ENCODE assay signal across 10 cellular contexts in genomic region chr4:128354205-128354821, GRCh38.
A peak's percentile ranks its signal among the peaks of the same experiment; 100 is the strongest.
DNase-seq lines count a peak whose midpoint lies in the region; ATAC-seq and TF ChIP-seq lines count a peak whose summit lies in the region.
"Had no signal": no experiment of that assay in that cellular context is flagged by ENCODE, and none has a peak within 500 bp of the region (broad histone marks: within the 10 kb centered on the region; RNA-seq: fewer than 3 reads in every experiment).

No MANE protein-coding gene starts in this region.

- no peak for TF ChIP-seq POLR2A in heart left ventricle (IDR thresholded peaks at IDR 0.05)
- no peak for TF ChIP-seq POLR2A in transverse colon (IDR thresholded peaks at IDR 0.05)

- peak in 2 of 4 donors; percentile 11 to 28 for ATAC-seq in heart left ventricle
- ATAC-seq in Right ventricle myocardium inferior: no peak
- ATAC-seq: effector memory CD8-positive, alpha-beta T cell had no signal

- H3K27ac ChIP-seq in heart left ventricle (peak overlapping the region in 6 of 12 donors; percentile 5 to 55 (median 52)), transverse colon (no peak overlapping the region), ascending aorta (no peak overlapping the region)

- in situ Hi-C loops in transverse colon (cut with MboI; ENCODE audit: low pct_ligation_motif_present in 1 of 4, low pct_unique_long_range_greater_than_20kb in 1 of 4, low sequenced_read_pairs in 3 of 4) (no loop called here), G401 (cut with HindIII; ENCODE audit: low sequenced_read_pairs) (no loop called here)

- 41 to 48% (median 44%) methylated on average over 4 of the region's 4 CpGs for WGBS in heart left ventricle, 4 donors
- 53 to 58% methylated on average over 2 to 4 of the region's 4 CpGs for WGBS in transverse colon (ENCODE audit: low coverage in 1 of 2), 2 donors

- H3K36me3 ChIP-seq in heart left ventricle (no peaks in the 10 kb centered on the region), transverse colon (no peaks in the 10 kb centered on the region), ascending aorta (no peaks in the 10 kb centered on the region)

- no peak for TF ChIP-seq EP300 in transverse colon (IDR thresholded peaks at IDR 0.05; ENCODE audit: low read depth)

- H3K4me3 ChIP-seq in heart left ventricle (no peak overlapping the region), transverse colon (no peak overlapping the region), ascending aorta (no peak overlapping the region)

- no peaks in the 10 kb centered on the region for H3K27me3 ChIP-seq in heart left ventricle
- no peaks in the 10 kb centered on the region for H3K27me3 ChIP-seq in transverse colon
- H3K27me3 ChIP-seq in ascending aorta: no peaks in the 10 kb centered on the region

- peaks cover 0 to 44% (median 23%) of the 10 kb centered on the region in 12 donors for H3K4me1 ChIP-seq in heart left ventricle
- H3K4me1 ChIP-seq in transverse colon: peaks cover 2 to 31% (median 20%) of the 10 kb centered on the region in 4 donors
- no peaks in the 10 kb centered on the region for H3K4me1 ChIP-seq in ascending aorta

- H3K9me3 ChIP-seq in heart left ventricle (no peaks in the 10 kb centered on the region), transverse colon (no peaks in the 10 kb centered on the region), ascending aorta (no peaks in the 10 kb centered on the region)

- intact Hi-C loops in heart left ventricle (cut with DNase I): loop anchor here in 2 of 10 donors (2.0 to 5.0 kb wide), 2 partner anchors 42 to 66 kb away; no protein-coding TSS in a partner anchor
- intact Hi-C loops in Right ventricle myocardium inferior (cut with DNase I): no loop called here
- intact Hi-C loops in transverse colon (cut with DNase I; ENCODE audit: low total_unique reads): no loop called here
- intact Hi-C loops in ascending aorta (cut with DNase I): no loop called here

- TF ChIP-seq CTCF in heart left ventricle (IDR thresholded peaks at IDR 0.05) (no peak), transverse colon (IDR thresholded peaks at IDR 0.05) (no peak), ascending aorta (IDR thresholded peaks at IDR 0.05) (no peak)

- DNase-seq in heart left ventricle: peak in 3 of 5 donors; percentile 24 to 72 (median 37)
- no peak for DNase-seq in Right ventricle myocardium inferior (ENCODE audit: missing footprints)
- DNase-seq in SW480 (ENCODE audit: low spot score): peak; percentile 75
- DNase-seq in iPS-NIHi11 (ENCODE audit: low spot score): peak; percentile 25
- peak; percentile 17 for DNase-seq in transverse colon
- no peak for DNase-seq in activated CD4-positive, alpha-beta T cell treated with anti-CD3 and anti-CD28 coated beads for 48 hours
- no peak for DNase-seq in G401 (ENCODE audit: low spot score)
- DNase-seq in ascending aorta (ENCODE audit: low spot score in 2 of 2): no peak
- DNase-seq: activated B cell treated with CpG ODN at 0.5 μM for 24 hours; effector memory CD8-positive, alpha-beta T cell had no signal

Comparison
In these comparisons a context has a peak if more than half of its experiments do, and no peak if none do; other contexts are left out.
1. DNase-seq: peak in heart left ventricle (3 of 5), SW480 (single experiment), iPS-NIHi11 (single experiment) and transverse colon (single experiment); none in Right ventricle myocardium inferior (single experiment), activated CD4-positive, alpha-beta T cell treated with anti-CD3 and anti-CD28 coated beads for 48 hours (single experiment), G401 (single experiment) and ascending aorta (0 of 2).